1 cellular context compared by ENCODE assay signal in the genomic region with DNA sequence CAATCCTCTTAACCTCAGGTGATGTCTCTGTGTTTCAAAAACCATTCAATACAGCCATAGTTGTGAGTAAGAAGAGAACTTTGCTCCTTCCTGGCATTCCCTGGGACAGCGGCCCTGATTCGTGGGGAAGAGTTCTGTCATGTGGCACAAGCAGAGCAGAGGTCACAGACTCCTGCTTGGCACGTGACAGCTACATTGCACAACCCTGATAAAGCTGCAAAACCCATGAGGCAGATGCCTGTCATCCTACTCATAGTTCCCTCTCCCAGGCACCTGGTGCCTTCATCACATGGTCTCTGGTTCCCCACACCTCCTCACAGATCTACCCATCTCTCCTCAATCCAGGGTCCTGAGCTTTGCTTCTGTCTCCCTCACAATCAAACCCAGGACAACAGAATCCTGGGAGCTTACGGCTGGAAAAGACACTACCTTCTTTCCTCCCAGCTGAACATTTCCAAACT.
A peak's percentile ranks its signal among the peaks of the same experiment; 100 is the strongest.
TF ChIP-seq lines count a peak whose summit lies in the region.

No MANE protein-coding gene starts in this region.

TF ChIP-seq in HepG2, 621 proteins besides CTCF, POLR2A, EP300 and RAD21 (continued from another document and continues in another):
- TF ChIP-seq, protein P1, sequence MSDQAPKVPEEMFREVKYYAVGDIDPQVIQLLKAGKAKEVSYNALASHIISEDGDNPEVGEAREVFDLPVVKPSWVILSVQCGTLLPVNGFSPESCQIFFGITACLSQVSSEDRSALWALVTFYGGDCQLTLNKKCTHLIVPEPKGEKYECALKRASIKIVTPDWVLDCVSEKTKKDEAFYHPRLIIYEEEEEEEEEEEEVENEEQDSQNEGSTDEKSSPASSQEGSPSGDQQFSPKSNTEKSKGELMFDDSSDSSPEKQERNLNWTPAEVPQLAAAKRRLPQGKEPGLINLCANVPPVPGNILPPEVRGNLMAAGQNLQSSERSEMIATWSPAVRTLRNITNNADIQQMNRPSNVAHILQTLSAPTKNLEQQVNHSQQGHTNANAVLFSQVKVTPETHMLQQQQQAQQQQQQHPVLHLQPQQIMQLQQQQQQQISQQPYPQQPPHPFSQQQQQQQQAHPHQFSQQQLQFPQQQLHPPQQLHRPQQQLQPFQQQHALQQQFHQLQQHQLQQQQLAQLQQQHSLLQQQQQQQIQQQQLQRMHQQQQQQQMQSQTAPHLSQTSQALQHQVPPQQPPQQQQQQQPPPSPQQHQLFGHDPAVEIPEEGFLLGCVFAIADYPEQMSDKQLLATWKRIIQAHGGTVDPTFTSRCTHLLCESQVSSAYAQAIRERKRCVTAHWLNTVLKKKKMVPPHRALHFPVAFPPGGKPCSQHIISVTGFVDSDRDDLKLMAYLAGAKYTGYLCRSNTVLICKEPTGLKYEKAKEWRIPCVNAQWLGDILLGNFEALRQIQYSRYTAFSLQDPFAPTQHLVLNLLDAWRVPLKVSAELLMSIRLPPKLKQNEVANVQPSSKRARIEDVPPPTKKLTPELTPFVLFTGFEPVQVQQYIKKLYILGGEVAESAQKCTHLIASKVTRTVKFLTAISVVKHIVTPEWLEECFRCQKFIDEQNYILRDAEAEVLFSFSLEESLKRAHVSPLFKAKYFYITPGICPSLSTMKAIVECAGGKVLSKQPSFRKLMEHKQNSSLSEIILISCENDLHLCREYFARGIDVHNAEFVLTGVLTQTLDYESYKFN (CRISPR knock-in tag; conservative IDR thresholded peaks at IDR 0.05), result peak; percentile 97
- TF ChIP-seq ZNF235 (CRISPR knock-in tag; IDR thresholded peaks at IDR 0.05; ENCODE audit: borderline replicate concordance) (no peak), ZNF749 (CRISPR knock-in tag; IDR thresholded peaks at IDR 0.05; ENCODE audit: borderline replicate concordance) (peak; percentile 94), FIP1L1 (IDR thresholded peaks at IDR 0.05; ENCODE audit: borderline replicate concordance, insufficient read depth, low read depth, low read length) (no peak), ZKSCAN5 (CRISPR knock-in tag; IDR thresholded peaks at IDR 0.05) (no peak), GFI1 (CRISPR knock-in tag; IDR thresholded peaks at IDR 0.05; ENCODE audit: borderline replicate concordance) (peak; percentile 94), SMAD3 (CRISPR knock-in tag; IDR thresholded peaks at IDR 0.05) (peak; percentile 97), ZNF598 (CRISPR knock-in tag; IDR thresholded peaks at IDR 0.05; ENCODE audit: borderline replicate concordance) (no peak), FLYWCH1 (CRISPR knock-in tag; IDR thresholded peaks at IDR 0.05) (peak; percentile 62; the same call in 1 of the 2 replicates), ZNF136 (CRISPR knock-in tag; IDR thresholded peaks at IDR 0.05; ENCODE audit: low read depth) (0 out of 2 replicates have a peak, but pooled peaks have one; percentile 65), ZFX (CRISPR knock-in tag; IDR thresholded peaks at IDR 0.05; ENCODE audit: low read depth) (peak; percentile 69), ZNF234 (CRISPR knock-in tag; conservative IDR thresholded peaks at IDR 0.05) (no peak), ZKSCAN1 (IDR thresholded peaks at IDR 0.05; ENCODE audit: low read length) (no peak), ZFYVE20 (CRISPR knock-in tag; IDR thresholded peaks at IDR 0.05; ENCODE audit: borderline replicate concordance, low read depth) (no peak), SAP130 (CRISPR knock-in tag; IDR thresholded peaks at IDR 0.05; ENCODE audit: low read depth) (peak; percentile 98), ZNF605 (CRISPR knock-in tag; IDR thresholded peaks at IDR 0.05) (peak; percentile 87), ZNF549 (CRISPR knock-in tag; IDR thresholded peaks at IDR 0.05) (no peak), TAF15 (IDR thresholded peaks at IDR 0.05; ENCODE audit: low read depth, low read length, poor library complexity, severe bottlenecking) (no peak), RCOR2 (CRISPR knock-in tag; IDR thresholded peaks at IDR 0.05) (peak; percentile 98), ZNF30 (CRISPR knock-in tag; IDR thresholded peaks at IDR 0.05) (no peak), SNAPC2 (CRISPR knock-in tag; IDR thresholded peaks at IDR 0.05) (peak; percentile 72; the same call in 1 of the 2 replicates), HOXA7 (CRISPR knock-in tag; IDR thresholded peaks at IDR 0.05) (no peak), ZNF879 (CRISPR knock-in tag; IDR thresholded peaks at IDR 0.05) (peak; percentile 62; the same call in 1 of the 2 replicates), GABPA (IDR thresholded peaks at IDR 0.05; ENCODE audit: low read depth, low read length) (no peak), GABPA (CRISPR knock-in tag; IDR thresholded peaks at IDR 0.05; ENCODE audit: low read depth) (peak; percentile 49), WIZ (CRISPR knock-in tag; IDR thresholded peaks at IDR 0.05) (no peak; the same call in 1 of the 2 replicates), ZNF296 (CRISPR knock-in tag; conservative IDR thresholded peaks at IDR 0.05) (no peak), EEA1 (CRISPR knock-in tag; IDR thresholded peaks at IDR 0.05; ENCODE audit: borderline replicate concordance) (no peak), ZNF333 (CRISPR knock-in tag; IDR thresholded peaks at IDR 0.05; ENCODE audit: borderline replicate concordance) (peak; percentile 80; the same call in 1 of the 2 replicates), ZSCAN31 (CRISPR knock-in tag; IDR thresholded peaks at IDR 0.05; ENCODE audit: low read depth) (peak; percentile 98), ZNF776 (CRISPR knock-in tag; IDR thresholded peaks at IDR 0.05) (peak; percentile 57; the same call in 1 of the 2 replicates), GZF1 (CRISPR knock-in tag; IDR thresholded peaks at IDR 0.05) (peak; percentile 78), ZNF496 (CRISPR knock-in tag; IDR thresholded peaks at IDR 0.05; ENCODE audit: insufficient replicate concordance) (no peak), NR2F2 (IDR thresholded peaks at IDR 0.05; ENCODE audit: borderline replicate concordance, low read depth) (peak; percentile 79; the same call in 1 of the 2 replicates), PHF5A (CRISPR knock-in tag; IDR thresholded peaks at IDR 0.05; ENCODE audit: low read depth, unreplicated experiment) (peak; percentile 62), HDAC6 (IDR thresholded peaks at IDR 0.05; ENCODE audit: low read depth, low read length) (no peak), SMAD1 (CRISPR knock-in tag; IDR thresholded peaks at IDR 0.05; ENCODE audit: borderline replicate concordance, low read depth) (no peak; the same call in 1 of the 2 replicates), ZNF292 (CRISPR knock-in tag; IDR thresholded peaks at IDR 0.05; ENCODE audit: borderline replicate concordance, low read depth) (peak; percentile 97), TP53 (CRISPR knock-in tag; conservative IDR thresholded peaks at IDR 0.05) (peak; percentile 85; the same call in 1 of the 2 replicates), ZNF335 (CRISPR knock-in tag; IDR thresholded peaks at IDR 0.05) (peak; percentile 91; the same call in 1 of the 2 replicates), ZNF460 (CRISPR knock-in tag; IDR thresholded peaks at IDR 0.05; ENCODE audit: borderline replicate concordance) (no peak), KLF6 (CRISPR knock-in tag; IDR thresholded peaks at IDR 0.05) (peak; percentile 98)
- TF ChIP-seq, protein P2, sequence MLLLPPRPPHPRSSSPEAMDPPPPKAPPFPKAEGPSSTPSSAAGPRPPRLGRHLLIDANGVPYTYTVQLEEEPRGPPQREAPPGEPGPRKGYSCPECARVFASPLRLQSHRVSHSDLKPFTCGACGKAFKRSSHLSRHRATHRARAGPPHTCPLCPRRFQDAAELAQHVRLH (CRISPR knock-in tag; IDR thresholded peaks at IDR 0.05; ENCODE audit: borderline replicate concordance, low read depth), result peak; percentile 96; the same call in 1 of the 2 replicates
- TF ChIP-seq, protein P3, sequence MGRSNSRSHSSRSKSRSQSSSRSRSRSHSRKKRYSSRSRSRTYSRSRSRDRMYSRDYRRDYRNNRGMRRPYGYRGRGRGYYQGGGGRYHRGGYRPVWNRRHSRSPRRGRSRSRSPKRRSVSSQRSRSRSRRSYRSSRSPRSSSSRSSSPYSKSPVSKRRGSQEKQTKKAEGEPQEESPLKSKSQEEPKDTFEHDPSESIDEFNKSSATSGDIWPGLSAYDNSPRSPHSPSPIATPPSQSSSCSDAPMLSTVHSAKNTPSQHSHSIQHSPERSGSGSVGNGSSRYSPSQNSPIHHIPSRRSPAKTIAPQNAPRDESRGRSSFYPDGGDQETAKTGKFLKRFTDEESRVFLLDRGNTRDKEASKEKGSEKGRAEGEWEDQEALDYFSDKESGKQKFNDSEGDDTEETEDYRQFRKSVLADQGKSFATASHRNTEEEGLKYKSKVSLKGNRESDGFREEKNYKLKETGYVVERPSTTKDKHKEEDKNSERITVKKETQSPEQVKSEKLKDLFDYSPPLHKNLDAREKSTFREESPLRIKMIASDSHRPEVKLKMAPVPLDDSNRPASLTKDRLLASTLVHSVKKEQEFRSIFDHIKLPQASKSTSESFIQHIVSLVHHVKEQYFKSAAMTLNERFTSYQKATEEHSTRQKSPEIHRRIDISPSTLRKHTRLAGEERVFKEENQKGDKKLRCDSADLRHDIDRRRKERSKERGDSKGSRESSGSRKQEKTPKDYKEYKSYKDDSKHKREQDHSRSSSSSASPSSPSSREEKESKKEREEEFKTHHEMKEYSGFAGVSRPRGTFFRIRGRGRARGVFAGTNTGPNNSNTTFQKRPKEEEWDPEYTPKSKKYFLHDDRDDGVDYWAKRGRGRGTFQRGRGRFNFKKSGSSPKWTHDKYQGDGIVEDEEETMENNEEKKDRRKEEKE (IDR thresholded peaks at IDR 0.05), result no peak
- TF ChIP-seq, protein P4, sequence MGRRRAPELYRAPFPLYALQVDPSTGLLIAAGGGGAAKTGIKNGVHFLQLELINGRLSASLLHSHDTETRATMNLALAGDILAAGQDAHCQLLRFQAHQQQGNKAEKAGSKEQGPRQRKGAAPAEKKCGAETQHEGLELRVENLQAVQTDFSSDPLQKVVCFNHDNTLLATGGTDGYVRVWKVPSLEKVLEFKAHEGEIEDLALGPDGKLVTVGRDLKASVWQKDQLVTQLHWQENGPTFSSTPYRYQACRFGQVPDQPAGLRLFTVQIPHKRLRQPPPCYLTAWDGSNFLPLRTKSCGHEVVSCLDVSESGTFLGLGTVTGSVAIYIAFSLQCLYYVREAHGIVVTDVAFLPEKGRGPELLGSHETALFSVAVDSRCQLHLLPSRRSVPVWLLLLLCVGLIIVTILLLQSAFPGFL (CRISPR knock-in tag; IDR thresholded peaks at IDR 0.05), result no peak
- TF ChIP-seq, protein P5, sequence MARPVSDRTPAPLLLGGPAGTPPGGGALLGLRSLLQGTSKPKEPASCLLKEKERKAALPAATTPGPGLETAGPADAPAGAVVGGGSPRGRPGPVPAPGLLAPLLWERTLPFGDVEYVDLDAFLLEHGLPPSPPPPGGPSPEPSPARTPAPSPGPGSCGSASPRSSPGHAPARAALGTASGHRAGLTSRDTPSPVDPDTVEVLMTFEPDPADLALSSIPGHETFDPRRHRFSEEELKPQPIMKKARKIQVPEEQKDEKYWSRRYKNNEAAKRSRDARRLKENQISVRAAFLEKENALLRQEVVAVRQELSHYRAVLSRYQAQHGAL (CRISPR knock-in tag; IDR thresholded peaks at IDR 0.05; ENCODE audit: not compliant biosample characterization), result peak; percentile 27
- TF ChIP-seq, protein P6, sequence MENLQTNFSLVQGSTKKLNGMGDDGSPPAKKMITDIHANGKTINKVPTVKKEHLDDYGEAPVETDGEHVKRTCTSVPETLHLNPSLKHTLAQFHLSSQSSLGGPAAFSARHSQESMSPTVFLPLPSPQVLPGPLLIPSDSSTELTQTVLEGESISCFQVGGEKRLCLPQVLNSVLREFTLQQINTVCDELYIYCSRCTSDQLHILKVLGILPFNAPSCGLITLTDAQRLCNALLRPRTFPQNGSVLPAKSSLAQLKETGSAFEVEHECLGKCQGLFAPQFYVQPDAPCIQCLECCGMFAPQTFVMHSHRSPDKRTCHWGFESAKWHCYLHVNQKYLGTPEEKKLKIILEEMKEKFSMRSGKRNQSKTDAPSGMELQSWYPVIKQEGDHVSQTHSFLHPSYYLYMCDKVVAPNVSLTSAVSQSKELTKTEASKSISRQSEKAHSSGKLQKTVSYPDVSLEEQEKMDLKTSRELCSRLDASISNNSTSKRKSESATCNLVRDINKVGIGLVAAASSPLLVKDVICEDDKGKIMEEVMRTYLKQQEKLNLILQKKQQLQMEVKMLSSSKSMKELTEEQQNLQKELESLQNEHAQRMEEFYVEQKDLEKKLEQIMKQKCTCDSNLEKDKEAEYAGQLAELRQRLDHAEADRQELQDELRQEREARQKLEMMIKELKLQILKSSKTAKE (CRISPR knock-in tag; IDR thresholded peaks at IDR 0.05; ENCODE audit: borderline replicate concordance), result peak; percentile 89
- TF ChIP-seq, protein P7, sequence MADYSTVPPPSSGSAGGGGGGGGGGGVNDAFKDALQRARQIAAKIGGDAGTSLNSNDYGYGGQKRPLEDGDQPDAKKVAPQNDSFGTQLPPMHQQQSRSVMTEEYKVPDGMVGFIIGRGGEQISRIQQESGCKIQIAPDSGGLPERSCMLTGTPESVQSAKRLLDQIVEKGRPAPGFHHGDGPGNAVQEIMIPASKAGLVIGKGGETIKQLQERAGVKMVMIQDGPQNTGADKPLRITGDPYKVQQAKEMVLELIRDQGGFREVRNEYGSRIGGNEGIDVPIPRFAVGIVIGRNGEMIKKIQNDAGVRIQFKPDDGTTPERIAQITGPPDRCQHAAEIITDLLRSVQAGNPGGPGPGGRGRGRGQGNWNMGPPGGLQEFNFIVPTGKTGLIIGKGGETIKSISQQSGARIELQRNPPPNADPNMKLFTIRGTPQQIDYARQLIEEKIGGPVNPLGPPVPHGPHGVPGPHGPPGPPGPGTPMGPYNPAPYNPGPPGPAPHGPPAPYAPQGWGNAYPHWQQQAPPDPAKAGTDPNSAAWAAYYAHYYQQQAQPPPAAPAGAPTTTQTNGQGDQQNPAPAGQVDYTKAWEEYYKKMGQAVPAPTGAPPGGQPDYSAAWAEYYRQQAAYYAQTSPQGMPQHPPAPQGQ (CRISPR knock-in tag; IDR thresholded peaks at IDR 0.05; ENCODE audit: borderline replicate concordance), result no peak
- TF ChIP-seq, protein P8, sequence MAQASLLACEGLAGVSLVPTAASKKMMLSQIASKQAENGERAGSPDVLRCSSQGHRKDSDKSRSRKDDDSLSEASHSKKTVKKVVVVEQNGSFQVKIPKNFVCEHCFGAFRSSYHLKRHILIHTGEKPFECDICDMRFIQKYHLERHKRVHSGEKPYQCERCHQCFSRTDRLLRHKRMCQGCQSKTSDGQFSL (CRISPR knock-in tag; IDR thresholded peaks at IDR 0.05), result no peak
- TF ChIP-seq, protein P9, sequence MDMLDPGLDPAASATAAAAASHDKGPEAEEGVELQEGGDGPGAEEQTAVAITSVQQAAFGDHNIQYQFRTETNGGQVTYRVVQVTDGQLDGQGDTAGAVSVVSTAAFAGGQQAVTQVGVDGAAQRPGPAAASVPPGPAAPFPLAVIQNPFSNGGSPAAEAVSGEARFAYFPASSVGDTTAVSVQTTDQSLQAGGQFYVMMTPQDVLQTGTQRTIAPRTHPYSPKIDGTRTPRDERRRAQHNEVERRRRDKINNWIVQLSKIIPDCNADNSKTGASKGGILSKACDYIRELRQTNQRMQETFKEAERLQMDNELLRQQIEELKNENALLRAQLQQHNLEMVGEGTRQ (IDR thresholded peaks at IDR 0.05; ENCODE audit: low read depth, low read length), result peak; percentile 99
- TF ChIP-seq, protein P9 (CRISPR knock-in tag; IDR thresholded peaks at IDR 0.05; ENCODE audit: borderline replicate concordance), result peak; percentile 96
